Comparison of ENCODE assay signal across 27 cellular contexts in the genomic region with DNA sequence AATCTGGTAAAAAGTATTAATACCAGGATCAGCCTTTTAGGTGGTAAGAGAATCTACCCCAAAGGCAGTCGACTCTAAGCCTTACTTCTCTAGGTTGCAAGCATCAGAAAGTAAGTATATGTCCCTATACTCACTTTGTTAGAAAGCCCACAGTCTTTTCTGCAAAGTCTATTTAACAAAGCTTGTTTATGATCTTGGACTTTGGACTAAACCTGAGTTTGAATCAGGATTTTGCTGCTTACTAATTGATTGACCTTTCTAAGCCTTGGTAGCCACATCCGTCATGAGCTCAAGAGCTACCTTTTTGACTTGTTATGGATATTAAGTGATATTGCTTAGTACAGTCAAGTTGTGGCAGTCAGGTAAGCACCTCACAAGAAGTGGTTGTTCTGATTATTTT.
"Had no signal": no experiment of that assay in that cellular context is flagged by ENCODE, and none has a peak within 500 bp of the region (broad histone marks: within the 10 kb centered on the region; RNA-seq: fewer than 3 reads in every experiment).

No MANE protein-coding gene starts in this region.

- H3K4me1 ChIP-seq: breast epithelium had no signal

- H3K9me3 ChIP-seq: breast epithelium, MG63 had no signal

- H3K4me3 ChIP-seq: breast epithelium, MG63, SK-N-MC had no signal

- H3K27me3 ChIP-seq: breast epithelium, MG63 had no signal

- DNase-seq: activated B cell treated with CpG ODN at 0.5 μM for 24 hours; activated CD4-positive, alpha-beta memory T cell treated with anti-CD3 and anti-CD28 coated beads, Interleukin-2, amount 10 ng/mL, durations not matched to agents 7 days and 5 days; activated CD4-positive, alpha-beta T cell treated with anti-CD3 and anti-CD28 coated beads, Interleukin-2, amount 50 U/mL, for 1 hour; activated gamma-delta T cell; activated naive CD4-positive, alpha-beta T cell treated with anti-CD3 and anti-CD28 coated beads for 36 hours; activated T-cell treated with anti-CD3 and anti-CD28 coated beads for 4 hours; activated T-cell treated with anti-CD3 and anti-CD28 coated beads, Interleukin-2, amount 50 U/mL, for 48 hours; MG63; MV-4-11; NCI-H1092 treated with DMSO at 0.1 percent for 48 hours; NCI-H1436; NCI-H1694 treated with DMSO at 0.1 percent for 48 hours; NCI-H2029 treated with DMSO at 0.1 percent for 48 hours; NCI-H510A treated with DMSO at 0.1 percent for 48 hours; NCI-H69; NK-92 treated with Interleukin-12 subunit alpha and Interleukin-12 subunit beta, amount 100 ng/mL, for 24 hours; OCI-M1; RPMI8226; T-cell; T-helper 2 cell; T1000 had no signal

- H3K36me3 ChIP-seq: breast epithelium had no signal

- ATAC-seq: activated T-helper 17 cell treated with anti-CD3 and anti-CD28 coated beads, Interleukin-2, amount 50 U/mL, for 72 hours; Panc1; Right ventricle myocardium inferior; T-cell had no signal

- FAIRE-seq: TTC549 had no signal

- H3K27ac ChIP-seq: breast epithelium, SK-N-MC had no signal
